Comparison of ENCODE assay signal across 8 cellular contexts in genomic region chr3:104596551-104596950, GRCh38.
DNase-seq lines count a peak whose midpoint lies in the region; ATAC-seq and TF ChIP-seq lines count a peak whose summit lies in the region.
"Had no signal": no experiment of that assay in that cellular context is flagged by ENCODE, and none has a peak within 500 bp of the region (broad histone marks: within the 10 kb centered on the region; RNA-seq: fewer than 3 reads in every experiment).

No MANE protein-coding gene starts in this region.

- no peak overlapping the region for H3K18ac ChIP-seq in trophoblast cell (ENCODE audit: low read length)

- H3K27ac ChIP-seq in HL-60 (replicated peaks), result no peak overlapping the region
- H3K27ac ChIP-seq in trophoblast cell (ENCODE audit: low read depth, low read length), result no peak overlapping the region

- no peak overlapping the region for H3K4me3 Mint-ChIP-seq in activated naive CD8-positive, alpha-beta T cell treated with anti-CD3 and anti-CD28 coated beads for 36 hours
- H3K4me3 Mint-ChIP-seq: activated T-cell treated with anti-CD3 and anti-CD28 coated beads, Interleukin-2, amount 50 U/mL, for 72 hours had no signal

- H3K23ac ChIP-seq in trophoblast cell (ENCODE audit: low read length), result no peak overlapping the region

- no peak overlapping the region for H2BK5ac ChIP-seq in trophoblast cell (ENCODE audit: low read depth, low read length, poor library complexity)

- H2AFZ ChIP-seq in trophoblast cell (ENCODE audit: insufficient read depth, low read length, poor library complexity), result no peak overlapping the region

- no peaks in the 10 kb centered on the region for H3K36me3 Mint-ChIP-seq in activated naive CD8-positive, alpha-beta T cell treated with anti-CD3 and anti-CD28 coated beads for 36 hours

- no peak overlapping the region for H2AK5ac ChIP-seq in trophoblast cell (ENCODE audit: low read length)

- no peaks in the 10 kb centered on the region for H3K9me3 Mint-ChIP-seq in activated naive CD8-positive, alpha-beta T cell treated with anti-CD3 and anti-CD28 coated beads for 36 hours
- H3K9me3 Mint-ChIP-seq: activated T-cell treated with anti-CD3 and anti-CD28 coated beads, Interleukin-2, amount 50 U/mL, for 72 hours had no signal

- DNase-seq in GM03348 (ENCODE audit: low spot score), result peak; percentile 5
- DNase-seq in HL-60 (ENCODE audit: low read depth in 1 of 2, low spot score in 1 of 2), result peak; percentile 7 to 14
- DNase-seq in NT2/D1 (ENCODE audit: low read depth, low spot score), result peak; percentile 57
- peak; percentile 20 for DNase-seq in epithelial cell of proximal tubule (ENCODE audit: low read depth)
- peak; percentile 16 to 62 for DNase-seq in trophoblast cell
- no peak for DNase-seq in activated naive CD8-positive, alpha-beta T cell treated with anti-CD3 and anti-CD28 coated beads for 36 hours

- no peak overlapping the region for H2BK120ac ChIP-seq in trophoblast cell (ENCODE audit: insufficient read depth, low read length, poor library complexity)

- no peak overlapping the region for H3K4me3 ChIP-seq in HL-60 (replicated peaks; ENCODE audit: insufficient read depth, low read length)
- no peak overlapping the region for H3K4me3 ChIP-seq in NT2/D1 (ENCODE audit: insufficient read length, low read depth)
- no peak overlapping the region for H3K4me3 ChIP-seq in epithelial cell of proximal tubule (ENCODE audit: low read depth, low read length)
- no peak overlapping the region for H3K4me3 ChIP-seq in trophoblast cell (ENCODE audit: low read depth, low read length)

- no peaks in the 10 kb centered on the region for H3K36me3 ChIP-seq in NT2/D1 (ENCODE audit: insufficient read depth, insufficient read length, low read length)
- H3K36me3 ChIP-seq in trophoblast cell (ENCODE audit: control insufficient read depth in 1 of 2, insufficient read depth in 2 of 2, low read length in 2 of 2), result no peaks in the 10 kb centered on the region

- H3K4me1 Mint-ChIP-seq in activated naive CD8-positive, alpha-beta T cell treated with anti-CD3 and anti-CD28 coated beads for 36 hours, result peaks cover 2% of the 10 kb centered on the region

- no peak overlapping the region for H4K12ac ChIP-seq in trophoblast cell (ENCODE audit: low read depth, low read length)

- no peaks in the 10 kb centered on the region for H3K27me3 ChIP-seq in HL-60 (ENCODE audit: insufficient read depth, poor library complexity, severe bottlenecking)
- H3K27me3 ChIP-seq in NT2/D1 (ENCODE audit: insufficient read depth, insufficient read length), result no peaks in the 10 kb centered on the region
- H3K27me3 ChIP-seq in trophoblast cell (ENCODE audit: insufficient read depth, low read length), result no peaks in the 10 kb centered on the region

- H4K91ac ChIP-seq in trophoblast cell (ENCODE audit: low read depth, low read length), result no peak overlapping the region

- H3K4me1 ChIP-seq in NT2/D1 (ENCODE audit: insufficient read depth, insufficient read length), result no peaks in the 10 kb centered on the region
- peaks cover 0 to 2% of the 10 kb centered on the region in 2 experiments for H3K4me1 ChIP-seq in trophoblast cell (ENCODE audit: control insufficient read depth in 1 of 2, insufficient read depth in 2 of 2, low read length in 2 of 2)

- peak; percentile 20 for TF ChIP-seq CTCF in HL-60 (IDR thresholded peaks at IDR 0.05; ENCODE audit: insufficient read depth, low read length)
- TF ChIP-seq CTCF in epithelial cell of proximal tubule (conservative IDR thresholded peaks at IDR 0.05; ENCODE audit: low read depth, low read length), result peak; percentile 72

- no CpG with 5 or more reads among the region's 2 CpGs for WGBS in trophoblast cell (ENCODE audit: extremely low coverage, insufficient coverage, insufficient read length)

- H3K9ac ChIP-seq in NT2/D1 (ENCODE audit: insufficient read length, low read depth) (no peak overlapping the region), trophoblast cell (ENCODE audit: low read length) (no peak overlapping the region)

- ATAC-seq in GM21381 (IDR thresholded peaks at IDR 0.05; ENCODE audit: unreplicated experiment), result peak; percentile 88
- ATAC-seq: activated T-cell treated with anti-CD3 and anti-CD28 coated beads, Interleukin-2, amount 50 U/mL, for 72 hours had no signal

- H3K79me1 ChIP-seq in trophoblast cell (ENCODE audit: low read length), result no peaks in the 10 kb centered on the region

- H3K9me3 ChIP-seq in NT2/D1 (ENCODE audit: insufficient read depth, low read length), result no peaks in the 10 kb centered on the region
- H3K9me3 ChIP-seq in trophoblast cell (ENCODE audit: insufficient read depth, low read depth, low read length), result no peaks in the 10 kb centered on the region

- H3K27ac Mint-ChIP-seq in activated naive CD8-positive, alpha-beta T cell treated with anti-CD3 and anti-CD28 coated beads for 36 hours, result no peak overlapping the region
- H3K27ac Mint-ChIP-seq: activated T-cell treated with anti-CD3 and anti-CD28 coated beads, Interleukin-2, amount 50 U/mL, for 72 hours had no signal

- no peak overlapping the region for H4K8ac ChIP-seq in trophoblast cell (ENCODE audit: low read depth, low read length)

- no peak overlapping the region for H3K4me2 ChIP-seq in trophoblast cell (ENCODE audit: low read length)

- no peak overlapping the region for H2BK12ac ChIP-seq in trophoblast cell (ENCODE audit: low read length)

- H3K27me3 Mint-ChIP-seq in activated naive CD8-positive, alpha-beta T cell treated with anti-CD3 and anti-CD28 coated beads for 36 hours, result no peaks in the 10 kb centered on the region

- H3K79me2 ChIP-seq in trophoblast cell (ENCODE audit: control insufficient read depth, insufficient read depth, low read length, poor library complexity), result no peaks in the 10 kb centered on the region

- no peak overlapping the region for H3K14ac ChIP-seq in trophoblast cell (ENCODE audit: low read length)

- H3K4ac ChIP-seq in trophoblast cell (ENCODE audit: low read depth, low read length), result no peak overlapping the region
